In genomic region chr10:1036341-1036791, GRCh38 we compare ENCODE assay signal across 1 cellular context.
TF ChIP-seq lines count a peak whose summit lies in the region.

No MANE protein-coding gene starts in this region.

TF ChIP-seq in WTC11, 78 proteins besides CTCF, POLR2A, EP300 and RAD21 (continued from another document):
- TF ChIP-seq ZNF532 (CRISPR knock-in tag; IDR thresholded peaks at IDR 0.05; ENCODE audit: borderline replicate concordance) (no peak), E2F4 (CRISPR knock-in tag; IDR thresholded peaks at IDR 0.05; ENCODE audit: borderline replicate concordance, low read depth) (no peak), TP53 (CRISPR knock-in tag; IDR thresholded peaks at IDR 0.05) (no peak), HMGXB4 (CRISPR knock-in tag; IDR thresholded peaks at IDR 0.05) (no peak), ZNF423 (CRISPR knock-in tag; IDR thresholded peaks at IDR 0.05) (no peak), ETV6 (CRISPR knock-in tag; IDR thresholded peaks at IDR 0.05) (no peak), CREB1 (CRISPR knock-in tag; IDR thresholded peaks at IDR 0.05) (no peak), ERG (CRISPR knock-in tag; IDR thresholded peaks at IDR 0.05) (no peak), CDX4 (CRISPR knock-in tag; IDR thresholded peaks at IDR 0.05; ENCODE audit: borderline replicate concordance) (no peak)
TF ChIP-seq in WTC11: peak in this region for 0.
